9 cellular contexts compared by ENCODE assay signal in genomic region chr15:89002281-89002761, GRCh38.
A peak's percentile ranks its signal among the peaks of the same experiment; 100 is the strongest.
DNase-seq lines count a peak whose midpoint lies in the region; ATAC-seq and TF ChIP-seq lines count a peak whose summit lies in the region.
"Had no signal": no experiment of that assay in that cellular context is flagged by ENCODE, and none has a peak within 500 bp of the region (broad histone marks: within the 10 kb centered on the region; RNA-seq: fewer than 3 reads in every experiment).

No MANE protein-coding gene starts in this region.

- H3K4me3 ChIP-seq in stomach = no peak overlapping the region

- 30 to 58% (median 46%) methylated on average over 5 of the region's 5 CpGs for WGBS in stomach, 5 donors

- no peak for TF ChIP-seq EP300 in stomach (IDR thresholded peaks at IDR 0.05)

- H3K36me3 ChIP-seq in stomach = no peaks in the 10 kb centered on the region

- intact Hi-C loops in stomach (cut with DNase I; ENCODE audit: low total_unique reads) = no loop called here

- TF ChIP-seq POLR2A in stomach (IDR thresholded peaks at IDR 0.05) = no peak

- no peaks in the 10 kb centered on the region for H3K9me3 ChIP-seq in stomach

- H3K27ac ChIP-seq in stomach = no peak overlapping the region

- peaks cover 0 to under 1% (median 0%) of the 10 kb centered on the region in 3 donors for H3K27me3 ChIP-seq in stomach

- TF ChIP-seq CTCF in stomach (IDR thresholded peaks at IDR 0.05) = no peak

- H3K4me1 ChIP-seq in stomach = peaks cover 0 to 5% (median 2%) of the 10 kb centered on the region in 4 donors

- DNase-seq in AG08395 (ENCODE audit: low spot score) (peak; percentile 91), HUDEP-2 (lab: John Stamatoyannopoulos, UW; ENCODE audit: unreplicated experiment in 76 of 76) (peak in 70 of 76 experiments; percentile 6 to 84 (median 48)), fibroblast of peridontal ligament (ENCODE audit: extremely low read depth) (peak; percentile 60), dermis blood vessel endothelial cell (no peak), COLO668 (lab: John Stamatoyannopoulos, UW; ENCODE audit: unreplicated experiment) (no peak), OCI-M2 (lab: John Stamatoyannopoulos, UW; ENCODE audit: unreplicated experiment) (no peak), stomach (no peak)
- DNase-seq: naive B cell had no signal

- ATAC-seq in GM19468 (IDR thresholded peaks at IDR 0.05; ENCODE audit: extremely low read depth, unreplicated experiment) = peak; percentile 37

Comparison
In these comparisons a context has a peak if more than half of its experiments do, and no peak if none do; other contexts are left out.
1. DNase-seq: peak in AG08395 (single experiment), HUDEP-2 (70 of 76) and fibroblast of peridontal ligament (single experiment); none in dermis blood vessel endothelial cell (single experiment), COLO668 (single experiment), OCI-M2 (single experiment) and stomach (single experiment).